ENCODE assay signal across 12 cellular contexts in the genomic region with DNA sequence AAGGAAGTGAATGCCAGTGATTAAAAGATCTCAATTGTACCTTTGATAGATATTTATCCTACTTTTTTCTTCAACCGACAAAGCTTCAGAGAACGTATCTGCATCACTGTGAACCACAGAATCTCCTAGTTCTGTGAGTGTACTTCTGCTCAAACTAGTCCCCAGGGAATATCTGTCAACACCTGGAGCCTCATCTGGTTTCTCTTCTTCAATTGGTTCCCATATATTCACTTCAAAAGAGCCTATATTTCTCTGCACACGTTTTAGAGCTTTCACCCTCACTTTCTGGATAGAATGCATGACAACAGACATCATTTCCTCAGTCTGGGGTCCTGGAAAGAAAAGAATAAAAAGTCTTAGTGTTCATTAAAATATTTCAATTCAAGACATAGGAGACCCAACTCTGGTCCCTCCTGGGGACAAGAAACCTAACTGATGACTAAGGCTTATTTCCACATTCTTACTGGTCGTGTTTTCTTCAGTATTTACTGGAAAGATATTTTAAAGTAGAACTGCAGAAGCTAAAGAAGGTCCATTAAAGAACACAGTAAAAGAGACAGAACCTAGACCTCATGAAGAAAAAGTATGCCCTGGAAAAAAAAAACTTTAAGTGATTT.
A peak's percentile ranks its signal among the peaks of the same experiment; 100 is the strongest.
DNase-seq lines count a peak whose midpoint lies in the region; ATAC-seq and TF ChIP-seq lines count a peak whose summit lies in the region.
"Had no signal": no experiment of that assay in that cellular context is flagged by ENCODE, and none has a peak within 500 bp of the region (broad histone marks: within the 10 kb centered on the region; RNA-seq: fewer than 3 reads in every experiment).

No MANE protein-coding gene starts in this region.

- H3K27me3 ChIP-seq in DND-41 (ENCODE audit: insufficient read depth, low read length, poor library complexity) (no peaks in the 10 kb centered on the region), HAP-1 (ENCODE audit: low read depth) (no peaks in the 10 kb centered on the region)
- H3K27me3 ChIP-seq: breast epithelium had no signal

- H3K4me3 ChIP-seq in DND-41 (ENCODE audit: low read depth in 1 of 2, low read length in 2 of 2) (no peak overlapping the region), HAP-1 (no peak overlapping the region)
- H3K4me3 ChIP-seq: breast epithelium had no signal

- H3K4me1 Mint-ChIP-seq in T-helper 17 cell = no peaks in the 10 kb centered on the region

- H2AFZ ChIP-seq in DND-41 (ENCODE audit: low read depth, low read length) = 0 out of 2 replicates have a peak overlapping the region, but pooled peaks have one; percentile 27

- peaks cover 42% of the 10 kb centered on the region for H3K36me3 ChIP-seq in DND-41 (ENCODE audit: insufficient read depth, low read length)
- H3K36me3 ChIP-seq in HAP-1 (replicated peaks) = peaks cover 23% of the 10 kb centered on the region

- peak overlapping the region; percentile 32; the same call in 1 of the 2 replicates for H3K9ac ChIP-seq in DND-41 (ENCODE audit: low read depth, low read length)

- in situ Hi-C loops in HAP-1 (cut with MboI; ENCODE audit: low sequenced_read_pairs) = no loop called here

- H3K27ac Mint-ChIP-seq in T-helper 17 cell = no peak overlapping the region
- H3K27ac Mint-ChIP-seq: activated T-cell treated with anti-CD3 and anti-CD28 coated beads, Interleukin-2, amount 50 U/mL, for 72 hours; stimulated activated naive CD8-positive, alpha-beta T cell treated with anti-CD3 and anti-CD28 coated beads, Interleukin-15, amount 100 ng/mL, for 72 hours had no signal

- peak overlapping the region; percentile 80 for H3K27ac ChIP-seq in DND-41 (ENCODE audit: low read length)
- H3K27ac ChIP-seq: breast epithelium had no signal

- H3K4me1 ChIP-seq in DND-41 (ENCODE audit: insufficient read depth, low read length) = peaks cover 32% of the 10 kb centered on the region
- H3K4me1 ChIP-seq in HAP-1 = no peaks in the 10 kb centered on the region
- H3K4me1 ChIP-seq: breast epithelium had no signal

- peak; percentile 96 for ATAC-seq in DND-41 (ENCODE audit: insufficient read depth, low read depth)
- peak; percentile 90 for ATAC-seq in GM19025 (IDR thresholded peaks at IDR 0.05; ENCODE audit: low read depth, unreplicated experiment)
- peak; percentile 87 for ATAC-seq in HG02571 (IDR thresholded peaks at IDR 0.05; ENCODE audit: unreplicated experiment)
- ATAC-seq in HG03378 (IDR thresholded peaks at IDR 0.05; ENCODE audit: unreplicated experiment) = peak; percentile 91
- ATAC-seq in T-helper 17 cell = no peak
- ATAC-seq: activated T-cell treated with anti-CD3 and anti-CD28 coated beads, Interleukin-2, amount 50 U/mL, for 72 hours; stimulated activated naive CD8-positive, alpha-beta T cell treated with anti-CD3 and anti-CD28 coated beads, Interleukin-15, amount 100 ng/mL, for 72 hours had no signal

- peak overlapping the region; percentile 41; the same call in 1 of the 2 replicates for H3K4me2 ChIP-seq in DND-41 (ENCODE audit: insufficient read depth, low read length)

- H3K9me3 ChIP-seq in DND-41 (ENCODE audit: insufficient read depth, low read length, severe bottlenecking) = no peaks in the 10 kb centered on the region
- no peaks in the 10 kb centered on the region for H3K9me3 ChIP-seq in HAP-1
- H3K9me3 ChIP-seq in T-helper 17 cell (ENCODE audit: control insufficient read depth, low read length, poor library complexity, severe bottlenecking) = no peaks in the 10 kb centered on the region
- H3K9me3 ChIP-seq: breast epithelium had no signal

- DNase-seq in DND-41 (peak; percentile 53), HAP-1 (ENCODE audit: low spot score in 2 of 2) (no peak), activated gamma-delta T cell treated with Interleukin-2 at 50 U/mL for 16 hours (no peak), T-helper 17 cell (no peak)
- no peak for DNase-seq in stimulated activated CD4-positive, alpha-beta T cell treated with anti-CD3 and anti-CD28 coated beads, Interleukin-12 subunit alpha, Interleukin-12 subunit beta, amount 100 ng/mL, for 4 hours
- DNase-seq: activated T-cell treated with anti-CD3 and anti-CD28 coated beads, Interleukin-2, amount 50 U/mL, for 72 hours; NCI-H1436 treated with DMSO at 0.1 percent for 48 hours; stimulated activated naive CD8-positive, alpha-beta T cell treated with anti-CD3 and anti-CD28 coated beads, Interleukin-15, amount 100 ng/mL, for 72 hours had no signal

- no peaks in the 10 kb centered on the region for H3K79me2 ChIP-seq in DND-41 (ENCODE audit: insufficient read depth, low read length)

- no peak for TF ChIP-seq CTCF in DND-41 (IDR thresholded peaks at IDR 0.05; ENCODE audit: borderline replicate concordance, extremely low read depth, low read length, poor library complexity, severe bottlenecking)

- no peaks in the 10 kb centered on the region for H4K20me1 ChIP-seq in DND-41 (ENCODE audit: insufficient read depth, low read length)

- H3K36me3 Mint-ChIP-seq in T-helper 17 cell (ENCODE audit: low read depth) = no peaks in the 10 kb centered on the region

- H3K27me3 Mint-ChIP-seq in T-helper 17 cell = no peaks in the 10 kb centered on the region
- H3K27me3 Mint-ChIP-seq: stimulated activated naive CD8-positive, alpha-beta T cell treated with anti-CD3 and anti-CD28 coated beads, Interleukin-15, amount 100 ng/mL, for 72 hours had no signal

- no peak overlapping the region for H3K4me3 Mint-ChIP-seq in T-helper 17 cell
- H3K4me3 Mint-ChIP-seq: activated T-cell treated with anti-CD3 and anti-CD28 coated beads, Interleukin-2, amount 50 U/mL, for 72 hours; stimulated activated naive CD8-positive, alpha-beta T cell treated with anti-CD3 and anti-CD28 coated beads, Interleukin-15, amount 100 ng/mL, for 72 hours had no signal
